ENCODE assay signal across 23 cellular contexts in genomic region chr3:5282703-5283102, GRCh38.
"Had no signal": no experiment of that assay in that cellular context is flagged by ENCODE, and none has a peak within 500 bp of the region (broad histone marks: within the 10 kb centered on the region; RNA-seq: fewer than 3 reads in every experiment).

No MANE protein-coding gene starts in this region.

- ATAC-seq: foreskin keratinocyte; gastroesophageal sphincter; heart right ventricle; left cardiac atrium; left lung; left ventricle myocardium superior; lower lobe of right lung; mucosa of descending colon; naive thymus-derived CD8-positive, alpha-beta T cell had no signal

- H3K4me1 ChIP-seq: esophagus muscularis mucosa, gastroesophageal sphincter, heart right ventricle, left lung, lower lobe of right lung had no signal

- H3K4me3 ChIP-seq: coronary artery, dorsolateral prefrontal cortex, esophagus muscularis mucosa, gastroesophageal sphincter, heart right ventricle, left lung, lower lobe of right lung, mucosa of descending colon had no signal

- H3K27me3 ChIP-seq: dorsolateral prefrontal cortex, esophagus muscularis mucosa, foreskin keratinocyte, gastroesophageal sphincter, heart right ventricle, left lung had no signal

- DNase-seq: dermis blood vessel endothelial cell; dorsolateral prefrontal cortex; effector CD4-positive, alpha-beta T cell; effector memory CD4-positive, alpha-beta T cell; foreskin keratinocyte; glutamatergic neuron; head of caudate nucleus; heart right ventricle; hippocampal formation; left cardiac atrium; left lung; left ventricle myocardium superior; lower lobe of right lung; mesenchymal stem cell; mucosa of descending colon; naive B cell; naive thymus-derived CD8-positive, alpha-beta T cell had no signal

- H3K36me3 ChIP-seq: esophagus muscularis mucosa, gastroesophageal sphincter, heart right ventricle, left lung, lower lobe of right lung had no signal

- FAIRE-seq: endothelial cell of umbilical vein, islet of Langerhans, keratinocyte had no signal

- H3K27ac ChIP-seq: coronary artery, dorsolateral prefrontal cortex, esophagus muscularis mucosa, foreskin keratinocyte, gastroesophageal sphincter, heart right ventricle, left lung, lower lobe of right lung had no signal
